Comparison of ENCODE assay signal across 1 cellular context in the genomic region with DNA sequence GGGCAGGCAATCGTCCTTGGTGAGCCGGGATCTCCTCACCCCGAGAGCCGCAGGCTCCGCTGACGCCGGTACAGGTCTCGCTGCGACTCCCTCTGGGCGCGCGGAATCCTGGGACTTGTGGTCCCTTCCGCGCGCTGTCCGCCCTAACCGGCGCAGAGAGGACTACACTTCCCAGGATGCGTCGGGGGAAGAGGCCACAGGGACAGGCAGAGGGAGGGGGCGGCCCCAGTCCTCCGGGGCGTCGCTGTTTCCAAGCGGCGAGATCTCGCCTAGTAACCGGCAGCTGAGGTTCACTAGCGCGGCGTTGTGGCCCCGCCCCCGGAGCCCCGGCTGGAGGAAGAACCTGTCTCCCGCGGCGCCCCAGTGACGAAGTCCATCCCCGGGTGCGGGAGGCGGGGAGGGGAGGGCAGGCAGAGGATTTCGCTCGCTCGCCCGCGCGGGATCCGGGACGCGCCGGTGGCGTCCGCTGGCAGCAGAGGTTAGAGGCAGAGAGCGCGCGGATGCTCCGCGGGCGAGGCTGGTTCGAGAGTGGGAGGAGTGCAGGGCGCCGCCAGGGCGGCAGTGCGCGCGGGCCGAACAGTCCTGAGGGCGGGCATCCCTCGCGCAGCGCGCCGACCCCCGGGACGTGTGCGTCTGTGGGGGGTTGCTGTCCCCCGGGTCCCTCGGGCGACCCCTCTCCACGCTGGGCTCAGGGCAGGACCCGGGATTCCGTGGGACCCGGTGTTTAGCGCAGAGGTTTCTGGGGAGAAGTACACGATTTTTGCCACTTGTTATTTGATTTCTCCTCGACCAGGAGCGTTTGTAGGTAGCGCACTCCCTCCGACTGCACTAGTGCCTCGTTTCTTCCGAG.
TF ChIP-seq lines count a peak whose summit lies in the region.

EML6 (plus strand) TSS at position 363 of the 850 bp plus-strand sequence. CDS start 1,400 bp downstream, outside the sequence.

TF ChIP-seq in H1, 55 proteins besides CTCF, POLR2A, EP300 and RAD21:
- TF ChIP-seq, protein P1, sequence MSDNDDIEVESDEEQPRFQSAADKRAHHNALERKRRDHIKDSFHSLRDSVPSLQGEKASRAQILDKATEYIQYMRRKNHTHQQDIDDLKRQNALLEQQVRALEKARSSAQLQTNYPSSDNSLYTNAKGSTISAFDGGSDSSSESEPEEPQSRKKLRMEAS (IDR thresholded peaks at IDR 0.05): no peak; the same call in 1 of the 2 replicates
- TF ChIP-seq GABPA (IDR thresholded peaks at IDR 0.05; ENCODE audit: borderline replicate concordance, insufficient read depth, low read length) (no peak), CHD1 (IDR thresholded peaks at IDR 0.05; ENCODE audit: low read depth, low read length) (no peak), TEAD4 (IDR thresholded peaks at IDR 0.05; ENCODE audit: low read depth, low read length) (no peak), POLR2AphosphoS5 (IDR thresholded peaks at IDR 0.05; ENCODE audit: low read depth, low read length) (peak; percentile 29; the same call in 1 of the 2 replicates), RBBP5 (IDR thresholded peaks at IDR 0.05; ENCODE audit: borderline replicate concordance, low read depth, low read length) (peak; percentile 83; the same call in 1 of the 2 replicates), TBP (IDR thresholded peaks at IDR 0.05; ENCODE audit: low read depth, low read length) (peak; percentile 43; the same call in 1 of the 2 replicates), KDM4A (IDR thresholded peaks at IDR 0.05; ENCODE audit: low read depth, low read length, severe bottlenecking) (peak; percentile 97), BACH1 (IDR thresholded peaks at IDR 0.05; ENCODE audit: low read length) (peak; percentile 22; the same call in 1 of the 2 replicates), TAF7 (optimal IDR thresholded peaks at IDR 0.05; ENCODE audit: borderline replicate concordance, low read depth, low read length) (no peak), SIN3A (conservative IDR thresholded peaks at IDR 0.05 in 1 of 2, IDR thresholded peaks at IDR 0.05 in 1 of 2; ENCODE audit: low read depth in 1 of 2, low read length in 2 of 2) (peak; percentile 26 to 91; a peak in 2 of 4 replicates), EGR1 (IDR thresholded peaks at IDR 0.05; ENCODE audit: borderline replicate concordance, low read depth, low read length) (peak; percentile 47; the same call in 1 of the 2 replicates), PHF8 (conservative IDR thresholded peaks at IDR 0.05; ENCODE audit: low read depth, low read length) (peak; percentile 40; the same call in 1 of the 2 replicates), CHD2 (IDR thresholded peaks at IDR 0.05; ENCODE audit: low read length) (peak; percentile 60; the same call in 1 of the 2 replicates), RFX5 (IDR thresholded peaks at IDR 0.05; ENCODE audit: borderline replicate concordance, low read depth, low read length) (peak; percentile 80), HDAC2 (IDR thresholded peaks at IDR 0.05; ENCODE audit: borderline replicate concordance in 1 of 2, low read depth in 2 of 2, low read length in 2 of 2) (0 out of 4 replicates have a peak, but pooled peaks of 1 of the 2 experiments have one; percentile 41), TAF1 (IDR thresholded peaks at IDR 0.05; ENCODE audit: low read depth, low read length) (peak; percentile 39; the same call in 1 of the 2 replicates), SIX5 (IDR thresholded peaks at IDR 0.05; ENCODE audit: low read depth, low read length) (peak; percentile 87), ASH2L (IDR thresholded peaks at IDR 0.05; ENCODE audit: low read length) (peak; percentile 59), JUND (IDR thresholded peaks at IDR 0.05; ENCODE audit: low read length) (no peak), CREB1 (IDR thresholded peaks at IDR 0.05) (peak; percentile 78)
